In genomic region chr1:31815752-31816484, GRCh38 we compare ENCODE assay signal across 9 cellular contexts. TPM values are rescaled to one million over a fixed set of nuclear protein-coding genes. Genes with fewer than 3 reads are reported as not detected.
DNase-seq lines count a peak whose midpoint lies in the region; ATAC-seq and TF ChIP-seq lines count a peak whose summit lies in the region.
"Had no signal": no experiment of that assay in that cellular context is flagged by ENCODE, and none has a peak within 500 bp of the region (broad histone marks: within the 10 kb centered on the region; RNA-seq: fewer than 3 reads in every experiment).

TSS of gene SPOCD1 (minus strand) at chr1:31816022. CDS start at chr1:31815333, 689 bp downstream.

- H3F3A ChIP-seq in SK-N-SH (replicated peaks; ENCODE audit: insufficient read depth): no peaks in the 10 kb centered on the region

- no peak for TF ChIP-seq EP300 in SK-N-SH (IDR thresholded peaks at IDR 0.05; ENCODE audit: borderline replicate concordance in 1 of 2, low read depth in 1 of 2, low read length in 1 of 2)

- H3K27me3 ChIP-seq in Caco-2 (replicated peaks; ENCODE audit: control insufficient read depth, insufficient read depth, low read length): no peaks in the 10 kb centered on the region
- no peaks in the 10 kb centered on the region for H3K27me3 ChIP-seq in SK-N-SH (ENCODE audit: insufficient read depth)

- 83% methylated on average over 16 of the region's 23 CpGs for WGBS in SK-N-SH (ENCODE audit: low lambda C conversion rate)

- H3K27me3 Mint-ChIP-seq in Caco-2 (ENCODE audit: insufficient read depth, unreplicated experiment): no peaks in the 10 kb centered on the region
- no peaks in the 10 kb centered on the region for H3K27me3 Mint-ChIP-seq in activated naive CD4-positive, alpha-beta T cell treated with anti-CD3 and anti-CD28 coated beads for 36 hours (ENCODE audit: low read depth)
- H3K27me3 Mint-ChIP-seq: activated naive CD8-positive, alpha-beta T cell had no signal

- CTCF ChIA-PET in Caco-2 (lab: Charles Lee) (interaction anchor here (0.8 to 1.7 kb wide), 2 partner anchors 140 to 148 kb away, joined by 3 to 9 read pairs; no protein-coding TSS in a partner anchor), SK-N-SH (lab: Yijun Ruan, JAX) (interaction anchor here (0.5 to 6.8 kb wide), 5 partner anchors 8 to 149 kb away, joined by 3 to 37 read pairs (median 3); no protein-coding TSS in a partner anchor)
- CTCF ChIA-PET in activated naive CD4-positive, alpha-beta T cell treated with anti-CD3 and anti-CD28 coated beads for 36 hours (lab: Charles Lee): interaction anchor here (0.5 to 5.4 kb wide), 24 partner anchors 10 to 338 kb away, joined by 3 to 65 read pairs (median 4); partner anchors contain the start of genes PTP4A2 and TMEM39B

- no peaks in the 10 kb centered on the region for H3K9me3 Mint-ChIP-seq in Caco-2 (ENCODE audit: unreplicated experiment)
- H3K9me3 Mint-ChIP-seq in activated naive CD4-positive, alpha-beta T cell treated with anti-CD3 and anti-CD28 coated beads for 36 hours: no peaks in the 10 kb centered on the region

- no peaks in the 10 kb centered on the region for H3K36me3 Mint-ChIP-seq in Caco-2 (ENCODE audit: insufficient read depth, unreplicated experiment)
- no peaks in the 10 kb centered on the region for H3K36me3 Mint-ChIP-seq in activated naive CD4-positive, alpha-beta T cell treated with anti-CD3 and anti-CD28 coated beads for 36 hours (ENCODE audit: low read depth)
- H3K36me3 Mint-ChIP-seq: activated naive CD8-positive, alpha-beta T cell had no signal

- intact Hi-C loops in Caco-2 (cut with micrococcal nuclease; ENCODE audit: unreplicated experiment) (loop anchor here (1.0 kb wide), 1 partner anchor 148 kb away; no protein-coding TSS in a partner anchor), Right ventricle myocardium superior (cut with DNase I) (no loop called here)
- intact Hi-C loops in activated naive CD4-positive, alpha-beta T cell treated with anti-CD3 and anti-CD28 coated beads for 36 hours (cut with micrococcal nuclease): loop anchor here (1.0 to 5.0 kb wide), 5 partner anchors 73 to 596 kb away; no protein-coding TSS in a partner anchor

- POLR2A ChIA-PET in Caco-2 (lab: Charles Lee) (interaction anchor here (0.6 kb wide), 1 partner anchor 425 kb away, joined by 5 read pairs; no protein-coding TSS in a partner anchor), SK-N-SH (lab: Yijun Ruan, JAX) (no interaction called here)

- H3K36me3 ChIP-seq in Caco-2 (ENCODE audit: control insufficient read depth, insufficient read depth, low read length): no peaks in the 10 kb centered on the region
- H3K36me3 ChIP-seq in SK-N-SH (replicated peaks in 1 of 2; ENCODE audit: control insufficient read depth in 1 of 2, insufficient read depth in 2 of 2, low read length in 1 of 2): no peaks in the 10 kb centered on the region

- H3K27ac Mint-ChIP-seq in Caco-2 (ENCODE audit: unreplicated experiment): no peak within 1 kb of the TSS
- H3K27ac Mint-ChIP-seq in activated naive CD4-positive, alpha-beta T cell treated with anti-CD3 and anti-CD28 coated beads for 36 hours: no peak within 1 kb of the TSS
- H3K27ac Mint-ChIP-seq: activated naive CD8-positive, alpha-beta T cell had no signal

- H2AFZ ChIP-seq in SK-N-SH (ENCODE audit: low read depth): no peak within 1 kb of the TSS

- H3K4me3 ChIP-seq in Caco-2 (ENCODE audit: low read depth, low read length): no peak within 1 kb of the TSS
- H3K4me3 ChIP-seq in SK-N-SH (ENCODE audit: low read depth in 2 of 2, low read length in 1 of 2): peak within 1 kb of the TSS in 1 of 2 experiments; percentile 47; a peak in 1 of 4 replicates

- TF ChIP-seq RAD21 in SK-N-SH (IDR thresholded peaks at IDR 0.05; ENCODE audit: low read length): peak; percentile 46

- H3K4me1 Mint-ChIP-seq in Caco-2 (ENCODE audit: low read depth, unreplicated experiment): no peaks in the 10 kb centered on the region
- peaks cover 10% of the 10 kb centered on the region for H3K4me1 Mint-ChIP-seq in activated naive CD4-positive, alpha-beta T cell treated with anti-CD3 and anti-CD28 coated beads for 36 hours (ENCODE audit: low read depth)

- no peak within 1 kb of the TSS for H3K9ac ChIP-seq in SK-N-SH

- H3K9me2 ChIP-seq in SK-N-SH: no peaks in the 10 kb centered on the region

- H3K27ac ChIP-seq in SK-N-SH (ENCODE audit: low read depth in 2 of 2, low read length in 1 of 2): peak within 1 kb of the TSS in 1 of 2 experiments; percentile 73; a peak in 1 of 4 replicates

- no peaks in the 10 kb centered on the region for H3K4me1 ChIP-seq in Caco-2
- peaks cover 0 to 32% of the 10 kb centered on the region in 2 experiments; a peak in 1 of 4 replicates for H3K4me1 ChIP-seq in SK-N-SH (ENCODE audit: control insufficient read depth in 1 of 2, insufficient read depth in 2 of 2, low read depth in 1 of 2, low read length in 1 of 2)

- no TSS peak for BruUV-seq in Caco-2 (replicated peaks; lab: Mats Ljungman, UMichigan)

- ATAC-seq in Right ventricle myocardium superior (ENCODE audit: poor library complexity) (peak; percentile 84), HG03025 (IDR thresholded peaks at IDR 0.05; ENCODE audit: low FRiP score, unreplicated experiment) (no peak), GM18909 (IDR thresholded peaks at IDR 0.05; ENCODE audit: poor library complexity, unreplicated experiment) (no peak)

- DNase-seq in Caco-2 (peak; percentile 85 to 86), HuH-7.5 (ENCODE audit: low spot score) (peak; percentile 76), SK-N-SH (peak; percentile 64), Right ventricle myocardium superior (peak; percentile 86), putamen (ENCODE audit: low spot score) (peak; percentile 66)
- DNase-seq in activated naive CD4-positive, alpha-beta T cell treated with anti-CD3 and anti-CD28 coated beads for 36 hours: peak; percentile 95

- no peaks in the 10 kb centered on the region for H3K9me3 ChIP-seq in Caco-2
- no peaks in the 10 kb centered on the region for H3K9me3 ChIP-seq in SK-N-SH

- peak; percentile 68 to 80 for TF ChIP-seq CTCF in Caco-2 (IDR thresholded peaks at IDR 0.05; ENCODE audit: insufficient read depth in 1 of 2, low read depth in 1 of 2, low read length in 1 of 2, severe bottlenecking in 1 of 2, unreplicated experiment in 1 of 2)
- peak; percentile 54 for TF ChIP-seq CTCF in SK-N-SH (IDR thresholded peaks at IDR 0.05)

- H3K4me3 Mint-ChIP-seq in Caco-2 (ENCODE audit: unreplicated experiment): peak within 1 kb of the TSS; percentile 37
- no peak within 1 kb of the TSS for H3K4me3 Mint-ChIP-seq in activated naive CD4-positive, alpha-beta T cell treated with anti-CD3 and anti-CD28 coated beads for 36 hours
- H3K4me3 Mint-ChIP-seq: activated naive CD8-positive, alpha-beta T cell had no signal

- no peak within 1 kb of the TSS for H3K4me2 ChIP-seq in SK-N-SH

- H3K79me2 ChIP-seq in SK-N-SH (ENCODE audit: insufficient read depth): no peaks in the 10 kb centered on the region

- H4K20me1 ChIP-seq in SK-N-SH (ENCODE audit: insufficient read depth): no peaks in the 10 kb centered on the region

TF ChIP-seq in SK-N-SH, 30 proteins besides CTCF, POLR2A, EP300 and RAD21 (continues in another document):
- TF ChIP-seq, protein P1, sequence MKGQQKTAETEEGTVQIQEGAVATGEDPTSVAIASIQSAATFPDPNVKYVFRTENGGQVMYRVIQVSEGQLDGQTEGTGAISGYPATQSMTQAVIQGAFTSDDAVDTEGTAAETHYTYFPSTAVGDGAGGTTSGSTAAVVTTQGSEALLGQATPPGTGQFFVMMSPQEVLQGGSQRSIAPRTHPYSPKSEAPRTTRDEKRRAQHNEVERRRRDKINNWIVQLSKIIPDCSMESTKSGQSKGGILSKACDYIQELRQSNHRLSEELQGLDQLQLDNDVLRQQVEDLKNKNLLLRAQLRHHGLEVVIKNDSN (IDR thresholded peaks at IDR 0.05; ENCODE audit: borderline replicate concordance, low read depth): peak; percentile 82
- TF ChIP-seq MAX (IDR thresholded peaks at IDR 0.05; ENCODE audit: low read depth): no peak
- TF ChIP-seq TEAD4 (IDR thresholded peaks at IDR 0.05; ENCODE audit: borderline replicate concordance, insufficient read depth): no peak
- TF ChIP-seq REST (IDR thresholded peaks at IDR 0.05; ENCODE audit: low read depth, low read length): 0 out of 2 replicates have a peak, but pooled peaks have one; percentile 15
- no peak for TF ChIP-seq MEF2A (IDR thresholded peaks at IDR 0.05; ENCODE audit: borderline replicate concordance, low read depth)
- no peak for TF ChIP-seq CHD2 (IDR thresholded peaks at IDR 0.05; ENCODE audit: low read length, partially characterized antibody)
- TF ChIP-seq SMC3 (IDR thresholded peaks at IDR 0.05; ENCODE audit: low read depth, low read length): 0 out of 2 replicates have a peak, but pooled peaks have one; percentile 22

RNA-seq across cellular contexts. Expression of gene SPOCD1, which starts in this region (rescaled TPM):
- total RNA-seq in Caco-2 (2022) (0.26 and 0.66 TPM in 2 replicates), Right ventricle myocardium superior (not detected)
- polyA plus RNA-seq in SK-N-SH (2012; rRNA removed): 10.7 and 12.5 TPM in 2 replicates
- polyA plus RNA-seq in SK-N-SH (2012; cell fraction: cytosol; rRNA removed): 3.8 and 5.7 TPM in 2 replicates
- polyA plus RNA-seq in SK-N-SH (2012; cell fraction: nucleus; rRNA removed): 42.6 and 46.9 TPM in 2 replicates
- under 1 TPM; 0.21 to 0.30 TPM for total RNA-seq in activated naive CD4-positive, alpha-beta T cell treated with anti-CD3 and anti-CD28 coated beads for 36 hours

Comparison
In these comparisons a context has a peak if more than half of its experiments do, and no peak if none do; other contexts are left out.
1. Peak in DNase-seq in Caco-2; RNA of the gene not detected or under 1 TPM.
2. Peak in DNase-seq in activated naive CD4-positive, alpha-beta T cell treated with anti-CD3 and anti-CD28 coated beads for 36 hours; RNA of the gene not detected or under 1 TPM.
3. Peak in DNase-seq and ATAC-seq in Right ventricle myocardium superior; RNA of the gene not detected or under 1 TPM.